10 cellular contexts compared by ENCODE assay signal in genomic region chr6:43993881-43994523, GRCh38.
DNase-seq lines count a peak whose midpoint lies in the region; ATAC-seq and TF ChIP-seq lines count a peak whose summit lies in the region.
"Had no signal": no experiment of that assay in that cellular context is flagged by ENCODE, and none has a peak within 500 bp of the region (broad histone marks: within the 10 kb centered on the region; RNA-seq: fewer than 3 reads in every experiment).

No MANE protein-coding gene starts in this region.

- no peak overlapping the region for H3K27ac ChIP-seq in upper lobe of right lung
- H3K27ac ChIP-seq: brain microvascular endothelial cell had no signal

- TF ChIP-seq CTCF in upper lobe of right lung (IDR thresholded peaks at IDR 0.05): no peak
- no peak for TF ChIP-seq CTCF in mucosa of descending colon (IDR thresholded peaks at IDR 0.05)

- no peaks in the 10 kb centered on the region for H3K27me3 ChIP-seq in upper lobe of right lung
- H3K27me3 ChIP-seq: brain microvascular endothelial cell had no signal

- peak; percentile 10 to 37 for DNase-seq in stimulated activated CD8-positive, alpha-beta memory T cell treated with anti-CD3 and anti-CD28 coated beads, Interleukin-7, amount 100 ng/mL, for 4 hours (ENCODE audit: low read depth in 2 of 2)
- DNase-seq in stimulated activated CD8-positive, alpha-beta memory T cell treated with anti-CD3 and anti-CD28 coated beads, Interleukin-4, amount 100 ng/mL, for 48 hours: no peak
- DNase-seq in NCI-H510A (lab: John Stamatoyannopoulos, UW): peak; percentile 77
- DNase-seq in left ventricle myocardium superior: no peak
- DNase-seq in upper lobe of right lung: peak; percentile 60
- no peak for DNase-seq in D341Med (ENCODE audit: low spot score)
- no peak for DNase-seq in mucosa of descending colon
- DNase-seq: brain microvascular endothelial cell, DMS153 had no signal

- H3K4me3 ChIP-seq in upper lobe of right lung (no peak overlapping the region), mucosa of descending colon (no peak overlapping the region)

- H3K9me3 ChIP-seq in upper lobe of right lung (no peaks in the 10 kb centered on the region), mucosa of descending colon (no peaks in the 10 kb centered on the region)

- intact Hi-C loops in left ventricle myocardium superior (cut with micrococcal nuclease): no loop called here
- intact Hi-C loops in upper lobe of right lung (cut with DNase I): no loop called here
- intact Hi-C loops in mucosa of descending colon (cut with DNase I, micrococcal nuclease): no loop called here

- ATAC-seq in left ventricle myocardium superior: peak; percentile 48
- ATAC-seq in upper lobe of right lung: no peak
- no peak for ATAC-seq in mucosa of descending colon
- no peak for ATAC-seq in HG03045 (IDR thresholded peaks at IDR 0.05; ENCODE audit: unreplicated experiment)

- H3K4me1 ChIP-seq in upper lobe of right lung (no peaks in the 10 kb centered on the region), mucosa of descending colon (ENCODE audit: low read depth) (peaks cover 15% of the 10 kb centered on the region)

- H3K36me3 ChIP-seq in upper lobe of right lung (no peaks in the 10 kb centered on the region), mucosa of descending colon (ENCODE audit: low read depth) (no peaks in the 10 kb centered on the region)
- H3K36me3 ChIP-seq: brain microvascular endothelial cell had no signal

Comparison
In these comparisons a context has a peak if more than half of its experiments do, and no peak if none do; other contexts are left out.
1. DNase-seq: peak in stimulated activated CD8-positive, alpha-beta memory T cell treated with anti-CD3 and anti-CD28 coated beads, Interleukin-7, amount 100 ng/mL, for 4 hours (2 of 2), NCI-H510A (single experiment) and upper lobe of right lung (single experiment); none in stimulated activated CD8-positive, alpha-beta memory T cell treated with anti-CD3 and anti-CD28 coated beads, Interleukin-4, amount 100 ng/mL, for 48 hours (single experiment), left ventricle myocardium superior (single experiment), D341Med (single experiment) and mucosa of descending colon (0 of 3).